In genomic region chr12:58557646-58558045, GRCh38 we compare ENCODE assay signal across 21 cellular contexts.
"Had no signal": no experiment of that assay in that cellular context is flagged by ENCODE, and none has a peak within 500 bp of the region (broad histone marks: within the 10 kb centered on the region; RNA-seq: fewer than 3 reads in every experiment).

No MANE protein-coding gene starts in this region.

- FAIRE-seq: kidney had no signal

- H3K4me3 ChIP-seq: breast epithelium had no signal

- H3K36me3 Mint-ChIP-seq: activated naive CD8-positive, alpha-beta T cell treated with anti-CD3 and anti-CD28 coated beads, Interleukin-2, amount 10 ng/mL, durations not matched to agents 7 days and 5 days; naive thymus-derived CD8-positive, alpha-beta T cell had no signal

- H3K79me2 ChIP-seq: parathyroid adenoma had no signal

- H3K9me3 Mint-ChIP-seq: activated CD4-positive, alpha-beta T cell treated with anti-CD3 and anti-CD28 coated beads, Interleukin-2, amount 10 ng/mL, durations not matched to agents 24 days and 14 days; activated naive CD8-positive, alpha-beta T cell treated with anti-CD3 and anti-CD28 coated beads, Interleukin-2, amount 10 ng/mL, durations not matched to agents 7 days and 5 days; activated T-helper 2 cell treated with anti-CD3 and anti-CD28 coated beads, Interferon-gamma antibody, Interleukin-2, Interleukin-4, amounts not matched to agents 10 μg/mL and 5 μg/mL and 100 μg/mL, durations not matched to agents 14 hours and 24 hours and 36 hours had no signal

- H3K27me3 Mint-ChIP-seq: activated CD4-positive, alpha-beta T cell treated with anti-CD3 and anti-CD28 coated beads, Interleukin-2, amount 10 ng/mL, durations not matched to agents 24 days and 14 days; activated naive CD8-positive, alpha-beta T cell treated with anti-CD3 and anti-CD28 coated beads, Interleukin-2, amount 10 ng/mL, durations not matched to agents 7 days and 5 days; activated T-cell treated with anti-CD3 and anti-CD28 coated beads, Interleukin-2, amount 50 U/mL, for 24 hours; dendritic cell treated with granulocyte-macrophage colony-stimulating factor and Interleukin-4, amounts not matched to agents 40 ng/mL and 50 ng/mL, for 4 days had no signal

- H3K27me3 ChIP-seq: breast epithelium, foreskin keratinocyte had no signal

- H3K36me3 ChIP-seq: breast epithelium had no signal

- DNase-seq: activated CD4-positive, alpha-beta T cell treated with anti-CD3 and anti-CD28 coated beads, Interleukin-2, amount 10 ng/mL, durations not matched to agents 24 days and 14 days; activated CD8-positive, alpha-beta T cell treated with anti-CD3 and anti-CD28 coated beads, Interleukin-2, amount 10 ng/mL, durations not matched to agents 7 days and 5 days; activated naive CD4-positive, alpha-beta T cell treated with Interleukin-2 at 50 U/mL for 16 hours; activated naive CD8-positive, alpha-beta T cell treated with anti-CD3 and anti-CD28 coated beads, Interleukin-2, amount 10 ng/mL, durations not matched to agents 7 days and 5 days; activated T-cell treated with anti-CD3 and anti-CD28 coated beads, Interleukin-2, amount 50 U/mL, for 24 hours; aorta; cerebellar nuclear complex; effector CD8-positive, alpha-beta T cell; foreskin keratinocyte; kidney; naive thymus-derived CD8-positive, alpha-beta T cell; stimulated activated CD4-positive, alpha-beta T cell treated with anti-CD3 and anti-CD28 coated beads, Interleukin-12 subunit alpha, Interleukin-12 subunit beta, amount 100 ng/mL, for 4 hours; stimulated activated CD4-positive, alpha-beta T cell treated with anti-CD3 and anti-CD28 coated beads, Interleukin-1b, Interleukin-23, amount 100 ng/mL, for 48 hours; stimulated activated CD8-positive, alpha-beta memory T cell treated with anti-CD3 and anti-CD28 coated beads, Interleukin-4, amount 100 ng/mL, for 48 hours; stimulated activated naive CD4-positive, alpha-beta T cell had no signal

- H3K4me1 ChIP-seq: breast epithelium, parathyroid adenoma had no signal

- H2AFZ ChIP-seq: parathyroid adenoma had no signal

- H3K4me1 Mint-ChIP-seq: activated CD4-positive, alpha-beta T cell treated with anti-CD3 and anti-CD28 coated beads, Interleukin-2, amount 10 ng/mL, durations not matched to agents 24 days and 14 days; activated naive CD8-positive, alpha-beta T cell treated with anti-CD3 and anti-CD28 coated beads, Interleukin-2, amount 10 ng/mL, durations not matched to agents 7 days and 5 days; naive thymus-derived CD8-positive, alpha-beta T cell had no signal

- ATAC-seq: activated CD8-positive, alpha-beta T cell treated with anti-CD3 and anti-CD28 coated beads, Interleukin-2, amount 10 ng/mL, durations not matched to agents 7 days and 5 days; foreskin keratinocyte; left lobe of liver; naive thymus-derived CD8-positive, alpha-beta T cell; sciatic nerve had no signal

- H3K9ac ChIP-seq: parathyroid adenoma had no signal

- H3K27ac ChIP-seq: breast epithelium, foreskin keratinocyte, parathyroid adenoma had no signal

- H3K9me3 ChIP-seq: breast epithelium had no signal

- H3K27ac Mint-ChIP-seq: activated CD4-positive, alpha-beta T cell treated with anti-CD3 and anti-CD28 coated beads, Interleukin-2, amount 10 ng/mL, durations not matched to agents 24 days and 14 days; activated CD8-positive, alpha-beta T cell treated with anti-CD3 and anti-CD28 coated beads, Interleukin-2, amount 10 ng/mL, durations not matched to agents 7 days and 5 days; activated naive CD8-positive, alpha-beta T cell treated with anti-CD3 and anti-CD28 coated beads, Interleukin-2, amount 10 ng/mL, durations not matched to agents 7 days and 5 days; activated T-cell treated with anti-CD3 and anti-CD28 coated beads, Interleukin-2, amount 50 U/mL, for 24 hours; activated T-helper 2 cell treated with anti-CD3 and anti-CD28 coated beads, Interferon-gamma antibody, Interleukin-2, Interleukin-4, amounts not matched to agents 10 μg/mL and 5 μg/mL and 100 μg/mL, durations not matched to agents 14 hours and 24 hours and 36 hours; dendritic cell treated with granulocyte-macrophage colony-stimulating factor and Interleukin-4, amounts not matched to agents 40 ng/mL and 50 ng/mL, for 4 days; naive thymus-derived CD8-positive, alpha-beta T cell had no signal

- H3K4me3 Mint-ChIP-seq: activated CD4-positive, alpha-beta T cell treated with anti-CD3 and anti-CD28 coated beads, Interleukin-2, amount 10 ng/mL, durations not matched to agents 24 days and 14 days; activated CD8-positive, alpha-beta T cell treated with anti-CD3 and anti-CD28 coated beads, Interleukin-2, amount 10 ng/mL, durations not matched to agents 7 days and 5 days; activated naive CD8-positive, alpha-beta T cell treated with anti-CD3 and anti-CD28 coated beads, Interleukin-2, amount 10 ng/mL, durations not matched to agents 7 days and 5 days; activated T-cell treated with anti-CD3 and anti-CD28 coated beads, Interleukin-2, amount 50 U/mL, for 24 hours; dendritic cell treated with granulocyte-macrophage colony-stimulating factor and Interleukin-4, amounts not matched to agents 40 ng/mL and 50 ng/mL, for 4 days; naive thymus-derived CD8-positive, alpha-beta T cell had no signal
